ENCODE assay signal across 15 cellular contexts in genomic region chr22:23266780-23267179, GRCh38.
"Had no signal": no experiment of that assay in that cellular context is flagged by ENCODE, and none has a peak within 500 bp of the region (broad histone marks: within the 10 kb centered on the region; RNA-seq: fewer than 3 reads in every experiment).

No MANE protein-coding gene starts in this region.

- FAIRE-seq: endometrium had no signal

- ATAC-seq: foreskin keratinocyte; naive thymus-derived CD8-positive, alpha-beta T cell had no signal

- H3K4me1 ChIP-seq: esophagus squamous epithelium, foreskin keratinocyte had no signal

- DNase-seq: activated B cell treated with CpG ODN at 0.5 μM for 24 hours; activated CD4-positive, alpha-beta T cell treated with anti-CD3 and anti-CD28 coated beads, Interleukin-2, amount 10 ng/mL, durations not matched to agents 7 days and 5 days; activated effector memory CD4-positive, alpha-beta T cell treated with anti-CD3 and anti-CD28 coated beads, Interleukin-2, amount 50 U/mL, for 16 hours; activated naive CD8-positive, alpha-beta T cell treated with anti-CD3 and anti-CD28 coated beads, Interleukin-2, amount 10 ng/mL, durations not matched to agents 7 days and 5 days; aorta; esophagus squamous epithelium; foreskin keratinocyte; head of caudate nucleus; naive thymus-derived CD8-positive, alpha-beta T cell; sigmoid colon; stimulated activated CD4-positive, alpha-beta T cell treated with anti-CD3 and anti-CD28 coated beads, Interleukin-2, amount 100 ng/mL, for 24 hours; stimulated activated naive CD4-positive, alpha-beta T cell treated with Interleukin-2 at 50 U/mL for 16 hours; T-helper 1 cell had no signal

- H3K4me3 Mint-ChIP-seq: activated B cell treated with CpG ODN at 0.5 μM for 24 hours; activated CD4-positive, alpha-beta T cell treated with anti-CD3 and anti-CD28 coated beads, Interleukin-2, amount 10 ng/mL, durations not matched to agents 7 days and 5 days; activated naive CD8-positive, alpha-beta T cell treated with anti-CD3 and anti-CD28 coated beads, Interleukin-2, amount 10 ng/mL, durations not matched to agents 7 days and 5 days; naive thymus-derived CD8-positive, alpha-beta T cell; type B pancreatic cell had no signal

- H3K9me3 Mint-ChIP-seq: activated B cell treated with CpG ODN at 0.5 μM for 24 hours; activated CD4-positive, alpha-beta T cell treated with anti-CD3 and anti-CD28 coated beads, Interleukin-2, amount 10 ng/mL, durations not matched to agents 7 days and 5 days; activated naive CD8-positive, alpha-beta T cell treated with anti-CD3 and anti-CD28 coated beads, Interleukin-2, amount 10 ng/mL, durations not matched to agents 7 days and 5 days; naive thymus-derived CD8-positive, alpha-beta T cell; type B pancreatic cell had no signal

- H3K9me3 ChIP-seq: esophagus squamous epithelium, sigmoid colon had no signal

- H3K4me3 ChIP-seq: esophagus squamous epithelium, sigmoid colon had no signal

- H3K36me3 Mint-ChIP-seq: activated naive CD8-positive, alpha-beta T cell treated with anti-CD3 and anti-CD28 coated beads, Interleukin-2, amount 10 ng/mL, durations not matched to agents 7 days and 5 days; type B pancreatic cell had no signal

- H3K27me3 Mint-ChIP-seq: activated B cell treated with CpG ODN at 0.5 μM for 24 hours; activated CD4-positive, alpha-beta T cell treated with anti-CD3 and anti-CD28 coated beads, Interleukin-2, amount 10 ng/mL, durations not matched to agents 7 days and 5 days; activated naive CD8-positive, alpha-beta T cell treated with anti-CD3 and anti-CD28 coated beads, Interleukin-2, amount 10 ng/mL, durations not matched to agents 7 days and 5 days; naive thymus-derived CD8-positive, alpha-beta T cell; type B pancreatic cell had no signal

- H3K27ac Mint-ChIP-seq: activated B cell treated with CpG ODN at 0.5 μM for 24 hours; activated naive CD8-positive, alpha-beta T cell treated with anti-CD3 and anti-CD28 coated beads, Interleukin-2, amount 10 ng/mL, durations not matched to agents 7 days and 5 days; type B pancreatic cell had no signal

- H3K27me3 ChIP-seq: esophagus squamous epithelium, foreskin keratinocyte, sigmoid colon had no signal

- H3K27ac ChIP-seq: esophagus squamous epithelium, foreskin keratinocyte, sigmoid colon had no signal
